Comparison of ENCODE assay signal across 14 cellular contexts in genomic region chr19:38280030-38280921, GRCh38. TPM values are rescaled to one million over a fixed set of nuclear protein-coding genes. Genes with fewer than 3 reads are reported as not detected.
DNase-seq lines count a peak whose midpoint lies in the region; ATAC-seq, FAIRE-seq and TF ChIP-seq lines count a peak whose summit lies in the region.
"Had no signal": no experiment of that assay in that cellular context is flagged by ENCODE, and none has a peak within 500 bp of the region (broad histone marks: within the 10 kb centered on the region; RNA-seq: fewer than 3 reads in every experiment).

No MANE protein-coding gene starts in this region.

- no peak overlapping the region for H2BK15ac ChIP-seq in mesendoderm (replicated peaks; ENCODE audit: low read depth)

- no peak overlapping the region for H2AFZ ChIP-seq in keratinocyte (ENCODE audit: control insufficient read depth, low read length)

- intact Hi-C loops in cardiac septum (cut with DNase I) (no loop called here), upper lobe of right lung (cut with DNase I) (no loop called here)

- H4K8ac ChIP-seq in mesendoderm (ENCODE audit: low read depth, low read length) = no peak overlapping the region

- H3K9ac ChIP-seq in keratinocyte (ENCODE audit: control insufficient read depth, extremely low read depth, insufficient read depth, low read length) (peak overlapping the region; percentile 46), mesendoderm (ENCODE audit: low read length) (no peak overlapping the region)

- H3K79me1 ChIP-seq in mesendoderm (ENCODE audit: low read length) = peaks cover 23% of the 10 kb centered on the region

- no peak overlapping the region for H3K4me3 ChIP-seq in right atrium auricular region
- H3K4me3 ChIP-seq in keratinocyte (ENCODE audit: control insufficient read depth in 2 of 3, extremely low read depth in 1 of 3, insufficient read depth in 2 of 3, low read depth in 1 of 3, low read length in 3 of 3) = no peak overlapping the region
- no peak overlapping the region for H3K4me3 ChIP-seq in upper lobe of right lung
- no peak overlapping the region for H3K4me3 ChIP-seq in mesendoderm (ENCODE audit: low read length)
- H3K4me3 ChIP-seq: psoas muscle had no signal

- no peak overlapping the region for H4K5ac ChIP-seq in mesendoderm (ENCODE audit: low read length)

- H4K20me1 ChIP-seq in keratinocyte (ENCODE audit: control insufficient read depth, extremely low read depth, insufficient read depth, low read length) = peaks cover 48% of the 10 kb centered on the region

- H3K4me2 ChIP-seq in keratinocyte (ENCODE audit: control insufficient read depth, extremely low read depth, insufficient read depth, low read depth, low read length) (peak overlapping the region; percentile 28), mesendoderm (ENCODE audit: low read length) (no peak overlapping the region)

- ATAC-seq in upper lobe of right lung = no peak
- no peak for ATAC-seq in HG03354 (IDR thresholded peaks at IDR 0.05; ENCODE audit: poor library complexity, severe bottlenecking, unreplicated experiment)
- ATAC-seq: psoas muscle had no signal

- dilution Hi-C loops in keratinocyte (cut with MboI; ENCODE audit: extremely low pct_ligation_motif_present, low sequenced_read_pairs) = no loop called here

- H3K27ac ChIP-seq in right atrium auricular region (peak overlapping the region; percentile 19 to 50), keratinocyte (ENCODE audit: control insufficient read depth, insufficient read depth, low read length) (peak overlapping the region; percentile 62), upper lobe of right lung (peak overlapping the region; percentile 72), mesendoderm (ENCODE audit: low read depth, low read length) (no peak overlapping the region)
- H3K27ac ChIP-seq: psoas muscle had no signal

- no peak overlapping the region for H2BK120ac ChIP-seq in mesendoderm (ENCODE audit: low read depth, low read length)

- H3K79me2 ChIP-seq in keratinocyte (ENCODE audit: control insufficient read depth, insufficient read depth, low read length) = peaks cover 94% of the 10 kb centered on the region
- H3K79me2 ChIP-seq in mesendoderm (ENCODE audit: control insufficient read depth, insufficient read depth, low read length) = peaks cover 37% of the 10 kb centered on the region

- H3K56ac ChIP-seq in mesendoderm (ENCODE audit: low read length) = no peak overlapping the region

- H3K18ac ChIP-seq in mesendoderm (ENCODE audit: low read length) = no peak overlapping the region

- no peak overlapping the region for H3K4ac ChIP-seq in mesendoderm (ENCODE audit: low read depth, low read length)

- no peak overlapping the region for H2AK5ac ChIP-seq in mesendoderm (ENCODE audit: low read length)

- peak; percentile 64 for FAIRE-seq in keratinocyte (lab: Jason Lieb, UNC)
- FAIRE-seq: frontal cortex, H54 had no signal

- H3K36me3 ChIP-seq in right atrium auricular region (no peaks in the 10 kb centered on the region), keratinocyte (ENCODE audit: control insufficient read depth in 2 of 2, extremely low read depth in 1 of 2, insufficient read depth in 2 of 2, low read length in 2 of 2) (peaks cover 22 to 50% of the 10 kb centered on the region in 2 experiments), upper lobe of right lung (no peaks in the 10 kb centered on the region), mesendoderm (ENCODE audit: control insufficient read depth, insufficient read depth, low read length) (peaks cover 5% of the 10 kb centered on the region)

- H3K4me1 ChIP-seq in right atrium auricular region (peaks cover 0 to 46% of the 10 kb centered on the region in 2 donors), keratinocyte (ENCODE audit: control insufficient read depth, extremely low read depth, insufficient read depth, low read length) (peaks cover 33% of the 10 kb centered on the region), upper lobe of right lung (peaks cover 70% of the 10 kb centered on the region), mesendoderm (ENCODE audit: control insufficient read depth, low read depth, low read length) (no peaks in the 10 kb centered on the region)
- H3K4me1 ChIP-seq: psoas muscle had no signal

- TF ChIP-seq CTCF in right atrium auricular region (IDR thresholded peaks at IDR 0.05) (no peak), keratinocyte (optimal IDR thresholded peaks at IDR 0.05 in 1 of 3, IDR thresholded peaks at IDR 0.05 in 1 of 3, conservative IDR thresholded peaks at IDR 0.05 in 1 of 3; ENCODE audit: extremely low read depth in 1 of 3, insufficient read depth in 2 of 3, low read length in 3 of 3) (no peak), upper lobe of right lung (IDR thresholded peaks at IDR 0.05) (no peak)

- H2BK5ac ChIP-seq in mesendoderm (ENCODE audit: low read length) = no peak overlapping the region

- H3K23ac ChIP-seq in mesendoderm (ENCODE audit: low read length) = no peak overlapping the region

- H3K27me3 ChIP-seq in right atrium auricular region (no peaks in the 10 kb centered on the region), keratinocyte (ENCODE audit: control insufficient read depth, extremely low read depth, insufficient read depth, low read length) (no peaks in the 10 kb centered on the region), upper lobe of right lung (no peaks in the 10 kb centered on the region), mesendoderm (ENCODE audit: insufficient read depth, low read length, poor library complexity) (no peaks in the 10 kb centered on the region)

- DNase-seq in right atrium auricular region (ENCODE audit: low spot score) (no peak), cardiac septum (ENCODE audit: low spot score) (no peak), keratinocyte (ENCODE audit: low read depth, low spot score) (no peak), upper lobe of right lung (no peak), mesendoderm (no peak)
- DNase-seq: activated CD4-positive, alpha-beta T cell treated with anti-CD3 and anti-CD28 coated beads, Interleukin-2, amount 50 U/mL, for 4 hours; immature natural killer cell; NCI-H1930; psoas muscle; stimulated activated CD4-positive, alpha-beta T cell treated with anti-CD3 and anti-CD28 coated beads, Interleukin-2, amount 100 ng/mL, for 24 hours; T-helper 9 cell had no signal

- H3K9me3 ChIP-seq in right atrium auricular region = no peaks in the 10 kb centered on the region
- no peaks in the 10 kb centered on the region for H3K9me3 ChIP-seq in keratinocyte (ENCODE audit: control insufficient read depth, low read depth, low read length)
- no peaks in the 10 kb centered on the region for H3K9me3 ChIP-seq in upper lobe of right lung
- H3K9me3 ChIP-seq: psoas muscle had no signal

- WGBS in mesendoderm (ENCODE audit: extremely low coverage, insufficient coverage, low lambda C conversion rate) = no CpG with 5 or more reads among the region's 17 CpGs

- peaks cover 8% of the 10 kb centered on the region for H3K9me1 ChIP-seq in keratinocyte (ENCODE audit: control insufficient read depth, extremely low read depth, insufficient read depth, low read length)

RNA-seq across cellular contexts. Expression of gene SPINT2, which starts 15.9 kb away (rescaled TPM):
- total RNA-seq in right atrium auricular region (10 to 100 TPM; 11.1 to 52.7 TPM), cardiac septum (17.3 TPM), upper lobe of right lung (231 TPM)
- 362 to 472 TPM (median 363 TPM) in 3 replicates for polyA plus RNA-seq in keratinocyte
- 293 TPM for polyA plus RNA-seq in keratinocyte (2011; ENCODE audit: low read depth)
- polyA plus RNA-seq in keratinocyte (2011; cell fraction: cytosol; rRNA removed) = 250 and 352 TPM in 2 replicates
- polyA plus RNA-seq in keratinocyte (2011; cell fraction: nucleus; rRNA removed) = 891 and 980 TPM in 2 replicates
- 601 and 646 TPM in 2 replicates for polyA plus RNA-seq in keratinocyte (2012; ENCODE audit: low replicate concordance)
- 182 to 293 TPM (median 269 TPM) in 3 replicates for polyA minus RNA-seq in keratinocyte
- polyA minus RNA-seq in keratinocyte (2011; cell fraction: cytosol; rRNA and poly(A)+ RNA removed) = 465 TPM
- 290 and 325 TPM in 2 replicates for polyA minus RNA-seq in keratinocyte (2011; cell fraction: nucleus; rRNA and poly(A)+ RNA removed)
- 134 TPM for polyA plus RNA-seq in mesendoderm (2013, experiment 1 of 2)
- 134 TPM for polyA plus RNA-seq in mesendoderm (2013, experiment 2 of 2)

RNA-seq across cellular contexts. Expression of gene C19orf33, which starts 23.8 kb away (rescaled TPM):
- total RNA-seq in right atrium auricular region (10 to 100 TPM; 18.9 to 48.6 TPM), cardiac septum (2.0 TPM), upper lobe of right lung (63.0 TPM)
- 302 to 496 TPM (median 366 TPM) in 3 replicates for polyA plus RNA-seq in keratinocyte
- polyA plus RNA-seq in keratinocyte (2011; ENCODE audit: low read depth) = 241 TPM
- polyA plus RNA-seq in keratinocyte (2011; cell fraction: cytosol; rRNA removed) = 214 and 781 TPM in 2 replicates
- polyA plus RNA-seq in keratinocyte (2011; cell fraction: nucleus; rRNA removed) = 102 and 139 TPM in 2 replicates
- 360 and 816 TPM in 2 replicates for polyA plus RNA-seq in keratinocyte (2012; ENCODE audit: low replicate concordance)
- polyA minus RNA-seq in keratinocyte = 35.2 to 58.7 TPM (median 44.3 TPM) in 3 replicates
- polyA minus RNA-seq in keratinocyte (2011; cell fraction: cytosol; rRNA and poly(A)+ RNA removed) = 220 TPM
- 42.0 and 55.5 TPM in 2 replicates for polyA minus RNA-seq in keratinocyte (2011; cell fraction: nucleus; rRNA and poly(A)+ RNA removed)
- polyA plus RNA-seq in mesendoderm (2013, experiment 1 of 2) = 13.7 TPM
- polyA plus RNA-seq in mesendoderm (2013, experiment 2 of 2) = 14.0 TPM

RNA-seq across cellular contexts. Expression of gene PPP1R14A, which starts 24.1 kb away (rescaled TPM):
- total RNA-seq in right atrium auricular region = 10 to 100 TPM; 28.0 to 30.0 TPM
- 23.9 TPM for total RNA-seq in cardiac septum
- polyA plus RNA-seq in keratinocyte = 2.6 to 3.1 TPM (median 2.7 TPM) in 3 replicates
- polyA plus RNA-seq in keratinocyte (2011; ENCODE audit: low read depth) = 1.6 TPM
- 0.79 and 3.3 TPM in 2 replicates for polyA plus RNA-seq in keratinocyte (2011; cell fraction: cytosol; rRNA removed)
- 1.3 and 1.4 TPM in 2 replicates for polyA plus RNA-seq in keratinocyte (2011; cell fraction: nucleus; rRNA removed)
- polyA plus RNA-seq in keratinocyte (2012; ENCODE audit: low replicate concordance) = 0.75 and 5.7 TPM in 2 replicates
- polyA minus RNA-seq in keratinocyte = 0.43 TPM in 1 of 3 replicates, not detected in the others
- 5.9 TPM for polyA minus RNA-seq in keratinocyte (2011; cell fraction: cytosol; rRNA and poly(A)+ RNA removed)
- not detected in 2 replicates for polyA minus RNA-seq in keratinocyte (2011; cell fraction: nucleus; rRNA and poly(A)+ RNA removed)
- total RNA-seq in upper lobe of right lung = 113 TPM
- polyA plus RNA-seq in mesendoderm (2013, experiment 1 of 2) = 11.3 TPM
- polyA plus RNA-seq in mesendoderm (2013, experiment 2 of 2) = 10.1 TPM
- total RNA-seq: frontal cortex had no signal

RNA-seq across cellular contexts. Expression of gene YIF1B, which starts 35.5 kb away (rescaled TPM):
- total RNA-seq in right atrium auricular region = 10 to 100 TPM; 20.1 to 26.9 TPM
- total RNA-seq in cardiac septum = 27.6 TPM
- polyA plus RNA-seq in keratinocyte = 38.1 to 66.5 TPM (median 47.6 TPM) in 3 replicates
- polyA plus RNA-seq in keratinocyte (2011; ENCODE audit: low read depth) = 7.4 TPM
- polyA plus RNA-seq in keratinocyte (2011; cell fraction: cytosol; rRNA removed) = 29.0 and 58.3 TPM in 2 replicates
- 25.8 and 36.8 TPM in 2 replicates for polyA plus RNA-seq in keratinocyte (2011; cell fraction: nucleus; rRNA removed)
- polyA plus RNA-seq in keratinocyte (2012; ENCODE audit: low replicate concordance) = 26.1 and 50.0 TPM in 2 replicates
- 40.3 to 62.6 TPM (median 40.9 TPM) in 3 replicates for polyA minus RNA-seq in keratinocyte
- 51.8 TPM for polyA minus RNA-seq in keratinocyte (2011; cell fraction: cytosol; rRNA and poly(A)+ RNA removed)
- 12.3 and 12.4 TPM in 2 replicates for polyA minus RNA-seq in keratinocyte (2011; cell fraction: nucleus; rRNA and poly(A)+ RNA removed)
- total RNA-seq in upper lobe of right lung = 37.3 TPM
- 47.5 TPM for polyA plus RNA-seq in mesendoderm (2013, experiment 1 of 2)
- 49.6 TPM for polyA plus RNA-seq in mesendoderm (2013, experiment 2 of 2)

RNA-seq across cellular contexts. Expression of gene KCNK6, which starts 39.4 kb away (rescaled TPM):
- total RNA-seq in right atrium auricular region (1 to 10 TPM; 1.3 to 3.8 TPM), cardiac septum (14.1 TPM), upper lobe of right lung (13.1 TPM)
- 23.9 to 33.7 TPM (median 29.1 TPM) in 3 replicates for polyA plus RNA-seq in keratinocyte
- 17.5 TPM for polyA plus RNA-seq in keratinocyte (2011; ENCODE audit: low read depth)
- 23.3 and 23.8 TPM in 2 replicates for polyA plus RNA-seq in keratinocyte (2011; cell fraction: cytosol; rRNA removed)
- polyA plus RNA-seq in keratinocyte (2011; cell fraction: nucleus; rRNA removed) = 65.9 and 66.2 TPM in 2 replicates
- polyA plus RNA-seq in keratinocyte (2012; ENCODE audit: low replicate concordance) = 34.3 and 38.5 TPM in 2 replicates
- polyA minus RNA-seq in keratinocyte = 17.3 to 23.6 TPM (median 23.1 TPM) in 3 replicates
- polyA minus RNA-seq in keratinocyte (2011; cell fraction: cytosol; rRNA and poly(A)+ RNA removed) = 14.8 TPM
- 19.3 and 32.0 TPM in 2 replicates for polyA minus RNA-seq in keratinocyte (2011; cell fraction: nucleus; rRNA and poly(A)+ RNA removed)
- 4.2 TPM for polyA plus RNA-seq in mesendoderm (2013, experiment 1 of 2)
- polyA plus RNA-seq in mesendoderm (2013, experiment 2 of 2) = 4.0 TPM
